ENCODE assay signal across 8 cellular contexts in genomic region chr7:50793115-50793946, GRCh38. TPM values are rescaled to one million over a fixed set of nuclear protein-coding genes. Genes with fewer than 3 reads are reported as not detected.
DNase-seq lines count a peak whose midpoint lies in the region; ATAC-seq and TF ChIP-seq lines count a peak whose summit lies in the region.

No MANE protein-coding gene starts in this region.

- H4K20me1 ChIP-seq in neural cell (ENCODE audit: insufficient read depth), result no peaks in the 10 kb centered on the region

- no peak overlapping the region for H3K9ac ChIP-seq in neural cell (ENCODE audit: low read length)

- peak; percentile 48 for ATAC-seq in activated T-helper 17 cell treated with anti-CD3 and anti-CD28 coated beads, Interleukin-2, amount 50 U/mL, for 72 hours (replicated peaks)
- ATAC-seq in HG03342 (IDR thresholded peaks at IDR 0.05; ENCODE audit: unreplicated experiment), result no peak

- TF ChIP-seq EP300 in neural cell (conservative IDR thresholded peaks at IDR 0.05; ENCODE audit: poor library complexity, severe bottlenecking), result no peak

- H3K36me3 Mint-ChIP-seq in activated T-helper 17 cell treated with anti-CD3 and anti-CD28 coated beads, Interleukin-2, amount 50 U/mL, for 72 hours (ENCODE audit: low read depth), result no peaks in the 10 kb centered on the region

- H3K79me2 ChIP-seq in neural cell (replicated peaks; ENCODE audit: insufficient read depth, low read length), result peaks cover 41% of the 10 kb centered on the region

- peak; percentile 34 for DNase-seq in GM13976 (ENCODE audit: low spot score)
- peak; percentile 32 for DNase-seq in NCI-H774 (lab: John Stamatoyannopoulos, UW)
- DNase-seq in foreskin fibroblast, result peak; percentile 53 to 87
- DNase-seq in NK-92 (lab: John Stamatoyannopoulos, UW; ENCODE audit: unreplicated experiment), result no peak
- DNase-seq in SW 1271 (lab: John Stamatoyannopoulos, UW), result no peak

- peak overlapping the region; percentile 35 for H3K4me3 Mint-ChIP-seq in activated T-helper 17 cell treated with anti-CD3 and anti-CD28 coated beads, Interleukin-2, amount 50 U/mL, for 72 hours

- peaks cover 3% of the 10 kb centered on the region for H3K9me3 Mint-ChIP-seq in activated T-helper 17 cell treated with anti-CD3 and anti-CD28 coated beads, Interleukin-2, amount 50 U/mL, for 72 hours

- H3K4me3 ChIP-seq in foreskin fibroblast (ENCODE audit: low read depth in 1 of 2, low read length in 2 of 2) (peak overlapping the region; percentile 65 to 96), neural cell (ENCODE audit: low read length) (peak overlapping the region; percentile 60)

- H3K27ac Mint-ChIP-seq in activated T-helper 17 cell treated with anti-CD3 and anti-CD28 coated beads, Interleukin-2, amount 50 U/mL, for 72 hours, result no peak overlapping the region

- no peak overlapping the region for H3K4me2 ChIP-seq in neural cell (ENCODE audit: low read length)

- peaks cover 15% of the 10 kb centered on the region for H3K27me3 ChIP-seq in neural cell (ENCODE audit: insufficient read depth, low read depth, low read length)

- H2AFZ ChIP-seq in neural cell (ENCODE audit: low read depth, low read length), result no peak overlapping the region

- no peaks in the 10 kb centered on the region for H3K9me2 ChIP-seq in neural cell (ENCODE audit: insufficient read depth, low read length)

- H3K27ac ChIP-seq in neural cell (ENCODE audit: low read length), result no peak overlapping the region

- in situ Hi-C loops in GM13976 (cut with MboI; ENCODE audit: low sequenced_read_pairs, unreplicated experiment), result no loop called here

- peaks cover 2% of the 10 kb centered on the region for H3K9me3 ChIP-seq in neural cell (ENCODE audit: low read length)

- TF ChIP-seq CTCF in GM13976 (IDR thresholded peaks at IDR 0.05; ENCODE audit: borderline replicate concordance, control extremely low read depth, extremely low read depth, insufficient read depth, missing control alignments) (no peak), foreskin fibroblast (IDR thresholded peaks at IDR 0.05; ENCODE audit: low read depth, low read length) (no peak), neural cell (IDR thresholded peaks at IDR 0.05; ENCODE audit: poor library complexity, severe bottlenecking) (no peak)

- H3K4me1 Mint-ChIP-seq in activated T-helper 17 cell treated with anti-CD3 and anti-CD28 coated beads, Interleukin-2, amount 50 U/mL, for 72 hours, result no peaks in the 10 kb centered on the region

- peaks cover 21% of the 10 kb centered on the region for H3K27me3 Mint-ChIP-seq in activated T-helper 17 cell treated with anti-CD3 and anti-CD28 coated beads, Interleukin-2, amount 50 U/mL, for 72 hours

- H3K36me3 ChIP-seq in neural cell (ENCODE audit: insufficient read depth, low read length), result no peaks in the 10 kb centered on the region

- no peak for TF ChIP-seq RAD21 in neural cell (conservative IDR thresholded peaks at IDR 0.05)

- no peaks in the 10 kb centered on the region for H3F3A ChIP-seq in neural cell (ENCODE audit: insufficient read depth, low read length, poor library complexity, severe bottlenecking)

TF ChIP-seq in neural cell, 6 proteins besides CTCF, POLR2A, EP300 and RAD21:
- TF ChIP-seq MXI1 (conservative IDR thresholded peaks at IDR 0.05; ENCODE audit: poor library complexity, severe bottlenecking), result no peak
- TF ChIP-seq SMC3 (conservative IDR thresholded peaks at IDR 0.05; ENCODE audit: poor library complexity), result no peak

RNA-seq across cellular contexts. Expression of gene GRB10, which starts 10.6 kb away (rescaled TPM):
- 1 to 10 TPM; 1.1 to 1.7 TPM for total RNA-seq in activated T-helper 17 cell treated with anti-CD3 and anti-CD28 coated beads, Interleukin-2, amount 50 U/mL, for 72 hours
- polyA plus RNA-seq in neural cell, result 62.7 and 78.4 TPM in 2 replicates
- polyA minus RNA-seq in neural cell, result 203 and 219 TPM in 2 replicates

Comparison
In these comparisons a context has a peak if more than half of its experiments do, and no peak if none do; other contexts are left out.
1. DNase-seq: peak in GM13976 (single experiment), NCI-H774 (single experiment) and foreskin fibroblast (2 of 2); none in NK-92 (single experiment) and SW 1271 (0 of 2).